12 cellular contexts compared by ENCODE assay signal in genomic region chr12:133058203-133059125, GRCh38. TPM values are rescaled to one million over a fixed set of nuclear protein-coding genes. Genes with fewer than 3 reads are reported as not detected.
DNase-seq lines count a peak whose midpoint lies in the region; ATAC-seq and TF ChIP-seq lines count a peak whose summit lies in the region.
"Had no signal": no experiment of that assay in that cellular context is flagged by ENCODE, and none has a peak within 500 bp of the region (broad histone marks: within the 10 kb centered on the region; RNA-seq: fewer than 3 reads in every experiment).

No MANE protein-coding gene starts in this region.

- H3K4me3 ChIP-seq in HUES64 (ENCODE audit: low read length) (peak overlapping the region; percentile 33), muscle layer of colon (ENCODE audit: low read depth in 1 of 2, low read length in 2 of 2) (peak overlapping the region; percentile 4 to 12), stomach (no peak overlapping the region)

- no peak for TF ChIP-seq CTCF in stomach (IDR thresholded peaks at IDR 0.05)

- TF ChIP-seq EP300 in stomach (IDR thresholded peaks at IDR 0.05), result no peak

- TF ChIP-seq POLR2A in stomach (IDR thresholded peaks at IDR 0.05), result no peak

- peaks cover 99% of the 10 kb centered on the region for H3K9me3 ChIP-seq in HUES64 (ENCODE audit: insufficient read depth, low read depth, low read length)
- H3K9me3 ChIP-seq in muscle layer of colon (ENCODE audit: low read length), result peaks cover 81% of the 10 kb centered on the region
- H3K9me3 ChIP-seq in stomach, result peaks cover 88 to 100% (median 99%) of the 10 kb centered on the region in 4 donors

- peaks cover 23% of the 10 kb centered on the region for H3K9me3 Mint-ChIP-seq in central memory CD8-positive, alpha-beta T cell

- H3K36me3 ChIP-seq in HUES64 (ENCODE audit: insufficient read depth, low read length), result peaks cover 70% of the 10 kb centered on the region
- peaks cover 27% of the 10 kb centered on the region for H3K36me3 ChIP-seq in muscle layer of colon (ENCODE audit: insufficient read depth, low read length)
- H3K36me3 ChIP-seq in stomach, result peaks cover 38 to 83% (median 55%) of the 10 kb centered on the region in 4 donors

- H3K27ac Mint-ChIP-seq in central memory CD8-positive, alpha-beta T cell (ENCODE audit: low read depth), result peak overlapping the region; percentile 32
- H3K27ac Mint-ChIP-seq: dendritic cell treated with granulocyte-macrophage colony-stimulating factor and Interleukin-4, amounts not matched to agents 40 ng/mL and 50 ng/mL, for 4 days had no signal

- H3K27me3 Mint-ChIP-seq in central memory CD8-positive, alpha-beta T cell, result no peaks in the 10 kb centered on the region
- H3K27me3 Mint-ChIP-seq: dendritic cell treated with granulocyte-macrophage colony-stimulating factor and Interleukin-4, amounts not matched to agents 40 ng/mL and 50 ng/mL, for 4 days had no signal

- intact Hi-C loops in stomach (cut with DNase I; ENCODE audit: low total_unique reads), result no loop called here

- H3K4me1 ChIP-seq in HUES64 (ENCODE audit: insufficient read depth, low read length) (no peaks in the 10 kb centered on the region), muscle layer of colon (ENCODE audit: insufficient read depth, low read length) (no peaks in the 10 kb centered on the region), stomach (no peaks in the 10 kb centered on the region)

- no peaks in the 10 kb centered on the region for H3K4me1 Mint-ChIP-seq in central memory CD8-positive, alpha-beta T cell

- peak; percentile 11 for DNase-seq in DMS153 (lab: John Stamatoyannopoulos, UW)
- no peak for DNase-seq in central memory CD8-positive, alpha-beta T cell (ENCODE audit: low spot score in 2 of 2)
- no peak for DNase-seq in nucleus accumbens (lab: John Stamatoyannopoulos, UW)
- no peak for DNase-seq in NCI-H524 (lab: John Stamatoyannopoulos, UW)
- no peak for DNase-seq in stomach
- DNase-seq: activated CD4-positive, alpha-beta T cell treated with anti-CD3 and anti-CD28 coated beads for 48 hours; activated effector memory CD4-positive, alpha-beta T cell treated with anti-CD3 and anti-CD28 coated beads, Interleukin-2, amount 50 U/mL, for 16 hours; NCI-H2227 treated with DMSO at 0.1 percent for 48 hours had no signal

- H3K27me3 ChIP-seq in HUES64 (ENCODE audit: insufficient read depth, low read length) (no peaks in the 10 kb centered on the region), muscle layer of colon (ENCODE audit: control insufficient read depth in 1 of 2, insufficient read depth in 2 of 2, low read length in 2 of 2) (no peaks in the 10 kb centered on the region), stomach (no peaks in the 10 kb centered on the region)

- no peak overlapping the region for H3K9ac ChIP-seq in HUES64 (ENCODE audit: low read depth, low read length)
- H3K9ac ChIP-seq in muscle layer of colon (ENCODE audit: low read length), result no peak overlapping the region

- peaks cover 25% of the 10 kb centered on the region for H3K36me3 Mint-ChIP-seq in central memory CD8-positive, alpha-beta T cell (ENCODE audit: insufficient read depth)

- no peak overlapping the region for H3K27ac ChIP-seq in HUES64 (ENCODE audit: low read depth, low read length)
- no peak overlapping the region for H3K27ac ChIP-seq in muscle layer of colon (ENCODE audit: low read depth, low read length)
- H3K27ac ChIP-seq in stomach, result no peak overlapping the region

- H3K4me3 Mint-ChIP-seq in central memory CD8-positive, alpha-beta T cell, result no peak overlapping the region
- H3K4me3 Mint-ChIP-seq: dendritic cell treated with granulocyte-macrophage colony-stimulating factor and Interleukin-4, amounts not matched to agents 40 ng/mL and 50 ng/mL, for 4 days had no signal

- WGBS in HUES64, result 87% methylated on average over 8 of the region's 8 CpGs
- WGBS in stomach, 5 donors, result 92 to 97% (median 95%) methylated on average over 8 of the region's 8 CpGs

- ATAC-seq in central memory CD8-positive, alpha-beta T cell (replicated peaks; ENCODE audit: extremely low read depth, poor library complexity, severe bottlenecking), result no peak
- no peak for ATAC-seq in HG02610 (IDR thresholded peaks at IDR 0.05; ENCODE audit: unreplicated experiment)

RNA-seq across cellular contexts. Expression of gene ZNF84, which starts 21.2 kb away (rescaled TPM):
- 19.5 TPM for polyA plus RNA-seq in HUES64 (2013, experiment 1 of 2)
- polyA plus RNA-seq in HUES64 (2013, experiment 2 of 2), result 21.9 TPM
- total RNA-seq in stomach, result 10 to 100 TPM; 10.5 to 53.3 (median 20.1) TPM
- polyA plus RNA-seq in stomach, result 1 to 10 TPM; 3.5 to 7.8 (median 7.5) TPM

RNA-seq across cellular contexts. Expression of gene ZNF140, which starts 22.3 kb away (rescaled TPM):
- 12.6 TPM for polyA plus RNA-seq in HUES64 (2013, experiment 1 of 2)
- 14.5 TPM for polyA plus RNA-seq in HUES64 (2013, experiment 2 of 2)
- 10 to 100 TPM in 3 of 5 donors, 1 to 10 TPM in 2; 2.3 to 43.3 (median 34.1) TPM for total RNA-seq in stomach
- 10 to 100 TPM; 10.0 to 17.1 (median 13.2) TPM for polyA plus RNA-seq in stomach

Comparison
In these comparisons a context has a peak if more than half of its experiments do, and no peak if none do; other contexts are left out.
1. H3K4me3 ChIP-seq: peak in HUES64 (single experiment) and muscle layer of colon (2 of 2); none in stomach (0 of 4).